10 cellular contexts compared by ENCODE assay signal in genomic region chr2:218745559-218746469, GRCh38. TPM values are rescaled to one million over a fixed set of nuclear protein-coding genes. Genes with fewer than 3 reads are reported as not detected.
DNase-seq lines count a peak whose midpoint lies in the region; ATAC-seq and TF ChIP-seq lines count a peak whose summit lies in the region.
"Had no signal": no experiment of that assay in that cellular context is flagged by ENCODE, and none has a peak within 500 bp of the region (broad histone marks: within the 10 kb centered on the region; RNA-seq: fewer than 3 reads in every experiment).

No MANE protein-coding gene starts in this region.

- H3K4me1 ChIP-seq in right lobe of liver = peaks cover 0 to 28% (median 0%) of the 10 kb centered on the region in 4 donors
- H3K4me1 ChIP-seq: vagina had no signal

- H3K4me3 ChIP-seq in dorsolateral prefrontal cortex (peak overlapping the region in 54 of 59 donors; percentile 5 to 63 (median 38)), right lobe of liver (no peak overlapping the region)
- H3K4me3 ChIP-seq: vagina had no signal

- peak overlapping the region; percentile 18 for H3K27ac Mint-ChIP-seq in activated CD4-positive, alpha-beta T cell treated with anti-CD3 and anti-CD28 coated beads, Interleukin-2, amount 10 ng/mL, durations not matched to agents 24 days and 14 days

- no peaks in the 10 kb centered on the region for H3K9me3 ChIP-seq in right lobe of liver
- H3K9me3 ChIP-seq: vagina had no signal

- peak; percentile 30 to 82 (median 49) for ATAC-seq in right lobe of liver

- H3K4me3 Mint-ChIP-seq in activated CD4-positive, alpha-beta T cell treated with anti-CD3 and anti-CD28 coated beads, Interleukin-2, amount 10 ng/mL, durations not matched to agents 24 days and 14 days = no peak overlapping the region

- WGBS in right lobe of liver (ENCODE audit: insufficient coverage, low coverage, low lambda C conversion rate, missing lambda C conversion rate) = 87% methylated on average over 8 of the region's 10 CpGs

- H3K27ac ChIP-seq in dorsolateral prefrontal cortex = peak overlapping the region; percentile 77 to 100 (median 97)
- H3K27ac ChIP-seq in right lobe of liver = peak overlapping the region in 1 of 3 donors; percentile 39
- peak overlapping the region; percentile 100 for H3K27ac ChIP-seq in temporal lobe (ENCODE audit: low read depth, low read length)
- H3K27ac ChIP-seq: vagina had no signal

- no peak for DNase-seq in activated CD4-positive, alpha-beta T cell treated with anti-CD3 and anti-CD28 coated beads, Interleukin-2, amount 10 ng/mL, durations not matched to agents 24 days and 14 days
- no peak for DNase-seq in activated CD4-positive, alpha-beta T cell treated with anti-CD3 and anti-CD28 coated beads, Interleukin-2, amount 50 U/mL, for 48 hours
- DNase-seq in dorsolateral prefrontal cortex (peak; percentile 41 to 97 (median 92)), right lobe of liver (no peak), OCI-M2 (lab: John Stamatoyannopoulos, UW; ENCODE audit: unreplicated experiment) (no peak), hepatic stellate cell (ENCODE audit: low spot score) (no peak), activated T-cell treated with anti-CD3 and anti-CD28 coated beads for 4 hours (no peak)
- DNase-seq: activated T-cell treated with anti-CD3 and anti-CD28 coated beads, Interleukin-2, amount 50 U/mL, for 48 hours had no signal

- H3K27me3 Mint-ChIP-seq in activated CD4-positive, alpha-beta T cell treated with anti-CD3 and anti-CD28 coated beads, Interleukin-2, amount 10 ng/mL, durations not matched to agents 24 days and 14 days = no peaks in the 10 kb centered on the region

- H3K9me3 Mint-ChIP-seq in activated CD4-positive, alpha-beta T cell treated with anti-CD3 and anti-CD28 coated beads, Interleukin-2, amount 10 ng/mL, durations not matched to agents 24 days and 14 days = no peaks in the 10 kb centered on the region

- TF ChIP-seq CTCF in dorsolateral prefrontal cortex (IDR thresholded peaks at IDR 0.05 in 54 of 56, conservative IDR thresholded peaks at IDR 0.05 in 2 of 56; ENCODE audit: low read depth in 1 of 56, partially characterized antibody in 56 of 56) (peak in 13 of 56 donors; percentile 6 to 31 (median 14)), right lobe of liver (IDR thresholded peaks at IDR 0.05) (no peak)

- peaks cover 22% of the 10 kb centered on the region for H3K4me1 Mint-ChIP-seq in activated CD4-positive, alpha-beta T cell treated with anti-CD3 and anti-CD28 coated beads, Interleukin-2, amount 10 ng/mL, durations not matched to agents 24 days and 14 days

- peaks cover 60% of the 10 kb centered on the region for H3K36me3 Mint-ChIP-seq in activated CD4-positive, alpha-beta T cell treated with anti-CD3 and anti-CD28 coated beads, Interleukin-2, amount 10 ng/mL, durations not matched to agents 24 days and 14 days (ENCODE audit: low read depth)

- H3K36me3 ChIP-seq in right lobe of liver = peaks cover 0 to 13% (median 3%) of the 10 kb centered on the region in 4 donors

- H3K27me3 ChIP-seq in dorsolateral prefrontal cortex (no peaks in the 10 kb centered on the region), right lobe of liver (no peaks in the 10 kb centered on the region)
- H3K27me3 ChIP-seq: vagina had no signal

- intact Hi-C loops in activated CD4-positive, alpha-beta T cell treated with anti-CD3 and anti-CD28 coated beads, Interleukin-2, amount 10 ng/mL, durations not matched to agents 24 days and 14 days (cut with micrococcal nuclease) = no loop called here
- intact Hi-C loops in dorsolateral prefrontal cortex (cut with DNase I) (loop anchor here in 1 of 2 donors (1.0 to 2.0 kb wide), 2 partner anchors 35 to 37 kb away; partner anchors contain the start of gene CYP27A1), right lobe of liver (cut with DNase I) (no loop called here)

- no peak for TF ChIP-seq POLR2A in right lobe of liver (IDR thresholded peaks at IDR 0.05)

RNA-seq across cellular contexts. Expression of gene TTLL4, which starts 35.2 kb away (rescaled TPM):
- total RNA-seq in activated CD4-positive, alpha-beta T cell treated with anti-CD3 and anti-CD28 coated beads, Interleukin-2, amount 10 ng/mL, durations not matched to agents 24 days and 14 days = 66.1 and 71.2 TPM in 2 replicates
- total RNA-seq in dorsolateral prefrontal cortex (100 to 1,000 TPM in 1 of 120 experiments, 10 to 100 TPM in 119; 19.5 to 103 (median 40.4) TPM), right lobe of liver (10 to 100 TPM in 4 of 6 experiments, 1 to 10 TPM in 2; 8.2 to 14.8 (median 11.6) TPM), temporal lobe (9.6 TPM)

RNA-seq across cellular contexts. Expression of gene CYP27A1, which starts 36.1 kb away (rescaled TPM):
- total RNA-seq in activated CD4-positive, alpha-beta T cell treated with anti-CD3 and anti-CD28 coated beads, Interleukin-2, amount 10 ng/mL, durations not matched to agents 24 days and 14 days = 0.09 TPM in 1 of 2 replicates, not detected in the other
- total RNA-seq in dorsolateral prefrontal cortex (100 to 1,000 TPM in 1 of 120 experiments, 10 to 100 TPM in 119; 12.4 to 139 (median 33.9) TPM), right lobe of liver (100 to 1,000 TPM; 209 to 463 (median 238) TPM), temporal lobe (4.4 TPM)

Comparison
In these comparisons a context has a peak if more than half of its experiments do, and no peak if none do; other contexts are left out.
1. DNase-seq: peak in dorsolateral prefrontal cortex (10 of 10); none in activated CD4-positive, alpha-beta T cell treated with anti-CD3 and anti-CD28 coated beads, Interleukin-2, amount 10 ng/mL, durations not matched to agents 24 days and 14 days (single experiment), activated CD4-positive, alpha-beta T cell treated with anti-CD3 and anti-CD28 coated beads, Interleukin-2, amount 50 U/mL, for 48 hours (0 of 2), right lobe of liver (0 of 3), OCI-M2 (single experiment), hepatic stellate cell (single experiment) and activated T-cell treated with anti-CD3 and anti-CD28 coated beads for 4 hours (single experiment).
2. H3K4me3 ChIP-seq: peak in dorsolateral prefrontal cortex (54 of 59); none in right lobe of liver (0 of 3).